ENCODE assay signal across 9 cellular contexts in the genomic region with DNA sequence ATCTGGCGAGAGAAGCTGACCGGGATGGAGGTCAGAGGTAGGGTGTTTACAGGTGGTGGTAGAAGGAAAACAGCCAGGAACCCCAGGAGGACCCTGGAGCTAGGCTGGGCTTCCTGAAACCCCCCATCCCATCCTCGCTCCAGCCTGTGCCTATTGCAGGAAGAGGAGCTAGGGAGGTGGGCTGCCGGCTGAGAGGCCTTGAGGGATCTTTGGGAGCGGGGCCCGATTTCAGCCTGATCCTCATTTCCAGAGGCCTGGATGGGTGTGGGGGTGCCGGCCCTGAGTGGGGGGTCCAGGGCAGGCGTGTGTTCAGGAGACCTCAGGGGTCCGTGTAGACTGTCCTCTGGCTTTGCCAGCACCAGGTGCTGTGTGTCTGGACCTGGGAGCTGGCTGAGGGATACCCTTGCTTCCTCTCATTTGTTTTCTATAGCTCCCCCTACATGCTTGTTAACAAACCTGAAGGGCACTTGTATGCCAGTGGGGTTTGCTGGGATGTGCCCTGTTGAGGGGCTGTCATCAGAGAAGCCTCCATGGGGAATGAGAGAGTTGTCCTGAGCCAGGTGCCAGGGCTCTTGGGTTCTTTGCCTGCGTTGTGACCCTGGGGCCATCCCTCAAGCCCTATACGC. TPM values are rescaled to one million over a fixed set of nuclear protein-coding genes. Genes with fewer than 3 reads are reported as not detected.
DNase-seq lines count a peak whose midpoint lies in the region; ATAC-seq lines count a peak whose summit lies in the region.
"Had no signal": no experiment of that assay in that cellular context is flagged by ENCODE, and none has a peak within 500 bp of the region (broad histone marks: within the 10 kb centered on the region; RNA-seq: fewer than 3 reads in every experiment).

No MANE protein-coding gene starts in this region.

- H3K9me3 ChIP-seq in BLaER1: no peaks in the 10 kb centered on the region

- whole genome bisulfite sequencing in mesendoderm (ENCODE audit: extremely low coverage, insufficient coverage, low lambda C conversion rate): no CpG with 5 or more reads among the region's 11 CpGs

- DNase-seq in G401 (ENCODE audit: low spot score) (peak; percentile 82), mesendoderm (peak; percentile 44), NCI-H2196 (lab: John Stamatoyannopoulos, UW; ENCODE audit: unreplicated experiment) (no peak), HT-29 (ENCODE audit: low spot score) (no peak)
- no peak for DNase-seq in activated naive CD8-positive, alpha-beta T cell treated with anti-CD3 and anti-CD28 coated beads, Interleukin-2, amount 50 U/mL, for 24 hours

- peak overlapping the region; percentile 72 for H3K4me3 ChIP-seq in BLaER1
- H3K4me3 ChIP-seq in mesendoderm (ENCODE audit: low read length): no peak overlapping the region

- H3K4me2 ChIP-seq in BLaER1 (peak overlapping the region; percentile 99), mesendoderm (ENCODE audit: low read length) (peak overlapping the region; percentile 100)

- H3K4ac ChIP-seq in mesendoderm (ENCODE audit: low read depth, low read length): no peak overlapping the region

- no peaks in the 10 kb centered on the region for H3K79me2 ChIP-seq in mesendoderm (ENCODE audit: control insufficient read depth, insufficient read depth, low read length)

- peak overlapping the region; percentile 96 for H3K56ac ChIP-seq in mesendoderm (ENCODE audit: low read length)

- H3K4me1 ChIP-seq in BLaER1 (peaks cover 59% of the 10 kb centered on the region), mesendoderm (ENCODE audit: control insufficient read depth, low read depth, low read length) (peaks cover 2% of the 10 kb centered on the region)

- no peak overlapping the region for H3K27ac Mint-ChIP-seq in activated naive CD8-positive, alpha-beta T cell treated with anti-CD3 and anti-CD28 coated beads, Interleukin-2, amount 50 U/mL, for 24 hours

- no peak overlapping the region for H3K23ac ChIP-seq in mesendoderm (ENCODE audit: low read length)

- H3K9me3 Mint-ChIP-seq in activated naive CD8-positive, alpha-beta T cell treated with anti-CD3 and anti-CD28 coated beads, Interleukin-2, amount 50 U/mL, for 24 hours: no peaks in the 10 kb centered on the region

- H4K8ac ChIP-seq in mesendoderm (ENCODE audit: low read depth, low read length): no peak overlapping the region

- H2BK120ac ChIP-seq in mesendoderm (ENCODE audit: low read depth, low read length): no peak overlapping the region

- H3K9ac ChIP-seq in BLaER1 (peak overlapping the region; percentile 77), mesendoderm (ENCODE audit: low read length) (peak overlapping the region; percentile 70)

- H2BK5ac ChIP-seq in mesendoderm (ENCODE audit: low read length): no peak overlapping the region

- H4K20me1 ChIP-seq in BLaER1: 0 out of 2 replicates have a peak, but pooled peaks cover 4% of the 10 kb centered on the region

- H3K4me3 Mint-ChIP-seq in activated naive CD8-positive, alpha-beta T cell treated with anti-CD3 and anti-CD28 coated beads, Interleukin-2, amount 50 U/mL, for 24 hours: peak overlapping the region; percentile 44

- no peak overlapping the region for H2BK15ac ChIP-seq in mesendoderm (replicated peaks; ENCODE audit: low read depth)

- no peaks in the 10 kb centered on the region for H3K4me1 Mint-ChIP-seq in activated naive CD8-positive, alpha-beta T cell treated with anti-CD3 and anti-CD28 coated beads, Interleukin-2, amount 50 U/mL, for 24 hours

- no peaks in the 10 kb centered on the region for H3K79me1 ChIP-seq in mesendoderm (ENCODE audit: low read length)

- no peak for ATAC-seq in activated naive CD8-positive, alpha-beta T cell treated with anti-CD3 and anti-CD28 coated beads, Interleukin-2, amount 50 U/mL, for 24 hours
- no peak for ATAC-seq in GM21390 (IDR thresholded peaks at IDR 0.05; ENCODE audit: unreplicated experiment)
- ATAC-seq in GM18498 (IDR thresholded peaks at IDR 0.05; ENCODE audit: unreplicated experiment): no peak

- no peaks in the 10 kb centered on the region for H3K27me3 ChIP-seq in BLaER1
- peaks cover 2% of the 10 kb centered on the region for H3K27me3 ChIP-seq in mesendoderm (ENCODE audit: insufficient read depth, low read length, poor library complexity)

- no peak overlapping the region for H3K18ac ChIP-seq in mesendoderm (ENCODE audit: low read length)

- peaks cover 57% of the 10 kb centered on the region for H3K27me3 Mint-ChIP-seq in activated naive CD8-positive, alpha-beta T cell treated with anti-CD3 and anti-CD28 coated beads, Interleukin-2, amount 50 U/mL, for 24 hours

- H2AK5ac ChIP-seq in mesendoderm (ENCODE audit: low read length): no peak overlapping the region

- H3K27ac ChIP-seq in BLaER1: peak overlapping the region; percentile 78
- no peak overlapping the region for H3K27ac ChIP-seq in mesendoderm (ENCODE audit: low read depth, low read length)

- in situ Hi-C loops in G401 (cut with HindIII; ENCODE audit: low sequenced_read_pairs): no loop called here

- H4K5ac ChIP-seq in mesendoderm (ENCODE audit: low read length): no peak overlapping the region

- no peaks in the 10 kb centered on the region for H3K36me3 ChIP-seq in BLaER1
- no peaks in the 10 kb centered on the region for H3K36me3 ChIP-seq in mesendoderm (ENCODE audit: control insufficient read depth, insufficient read depth, low read length)

- H3K36me3 Mint-ChIP-seq in activated naive CD8-positive, alpha-beta T cell treated with anti-CD3 and anti-CD28 coated beads, Interleukin-2, amount 50 U/mL, for 24 hours (ENCODE audit: low read depth): no peaks in the 10 kb centered on the region

RNA-seq across cellular contexts. Expression of a gene that starts 18.9 kb away (rescaled TPM):
- total RNA-seq in G401 (2014; rRNA removed; shearing (Covaris generic)): 1.9 and 6.0 TPM in 2 replicates
- 20.7 TPM for polyA plus RNA-seq in mesendoderm (2013, experiment 1 of 2)
- polyA plus RNA-seq in mesendoderm (2013, experiment 2 of 2): 21.1 TPM
- total RNA-seq in HT-29 (2014; rRNA removed; shearing (Covaris generic)): 9.6 and 14.0 TPM in 2 replicates

RNA-seq across cellular contexts. Expression of a gene that starts 27.9 kb away (rescaled TPM):
- 0.06 and 0.31 TPM in 2 replicates for total RNA-seq in G401 (2014; rRNA removed; shearing (Covaris generic))
- polyA plus RNA-seq in mesendoderm (2013, experiment 1 of 2): 2.4 TPM
- 2.2 TPM for polyA plus RNA-seq in mesendoderm (2013, experiment 2 of 2)
- total RNA-seq in HT-29 (2014; rRNA removed; shearing (Covaris generic)): 0.18 TPM in 2 replicates
- total RNA-seq: renal cortical epithelial cell had no signal

Comparison
In these comparisons a context has a peak if more than half of its experiments do, and no peak if none do; other contexts are left out.
1. DNase-seq: peak in G401 (single experiment) and mesendoderm (single experiment); none in activated naive CD8-positive, alpha-beta T cell treated with anti-CD3 and anti-CD28 coated beads, Interleukin-2, amount 50 U/mL, for 24 hours (single experiment), NCI-H2196 (single experiment) and HT-29 (single experiment).